Comparison of ENCODE assay signal across 8 cellular contexts in the genomic region with DNA sequence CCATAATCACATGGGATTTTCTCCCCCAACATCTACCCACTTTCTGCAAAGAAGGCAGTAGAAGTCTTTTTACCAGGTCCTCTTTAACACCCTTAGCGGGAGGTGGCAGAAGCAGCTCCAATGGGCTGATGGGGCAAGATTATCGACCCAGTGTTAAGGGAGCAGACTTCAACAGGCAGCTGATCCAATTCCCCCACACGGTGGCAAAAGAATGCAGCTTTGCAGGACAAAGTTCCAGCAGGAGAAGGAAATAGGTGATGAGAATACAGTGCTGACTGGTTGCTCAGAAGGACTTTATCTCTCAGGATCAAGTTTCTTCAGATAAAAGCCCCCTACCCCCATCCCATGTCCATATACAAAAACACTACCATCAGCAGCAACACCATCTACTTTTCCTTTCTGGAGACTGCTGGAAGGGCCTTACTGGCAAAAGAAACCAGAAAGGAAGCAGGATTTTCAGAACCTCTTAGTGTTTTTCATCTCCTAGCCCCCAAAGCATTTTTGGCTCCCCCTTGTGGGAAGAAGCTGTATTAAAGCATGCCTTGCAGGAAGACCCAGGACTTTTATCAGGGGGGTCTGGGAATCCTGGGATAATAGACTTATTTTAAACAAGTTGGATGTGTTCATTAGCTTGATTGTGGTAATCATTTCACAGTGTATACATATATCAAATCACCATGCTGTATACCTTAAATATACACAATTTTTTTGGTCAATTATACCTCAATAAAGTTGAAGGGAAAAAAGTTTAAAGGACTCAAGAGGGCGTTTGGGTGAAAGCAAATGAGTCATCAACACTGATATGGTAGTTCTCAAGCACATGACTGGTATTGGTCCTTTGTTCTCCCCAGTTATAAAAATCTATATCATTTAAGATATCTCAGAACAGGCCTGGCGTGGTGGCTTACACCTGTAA.
DNase-seq lines count a peak whose midpoint lies in the region; ATAC-seq, FAIRE-seq and TF ChIP-seq lines count a peak whose summit lies in the region.

No MANE protein-coding gene starts in this region.

- H3K27ac ChIP-seq in GM23248, result no peak overlapping the region
- no peak overlapping the region for H3K27ac ChIP-seq in SK-N-SH (ENCODE audit: low read depth in 2 of 2, low read length in 1 of 2)
- no peak overlapping the region for H3K27ac ChIP-seq in endothelial cell of umbilical vein (ENCODE audit: insufficient read depth, low read depth, low read length)

- H2AFZ ChIP-seq in GM23248 (no peak overlapping the region), SK-N-SH (ENCODE audit: low read depth) (no peak overlapping the region), endothelial cell of umbilical vein (ENCODE audit: low read depth, low read length) (no peak overlapping the region)

- H3K27me3 ChIP-seq in GM23248 (replicated peaks; ENCODE audit: insufficient read depth), result no peaks in the 10 kb centered on the region
- H3K27me3 ChIP-seq in SK-N-SH (ENCODE audit: insufficient read depth), result no peaks in the 10 kb centered on the region; the same call in 1 of the 2 replicates
- H3K27me3 ChIP-seq in endothelial cell of umbilical vein (ENCODE audit: control insufficient read depth in 2 of 2, insufficient read depth in 2 of 2, low read length in 2 of 2), result no peaks in the 10 kb centered on the region

- TF ChIP-seq CTCF in Calu3 (IDR thresholded peaks at IDR 0.05; ENCODE audit: unreplicated experiment) (peak; percentile 46), SK-N-SH (IDR thresholded peaks at IDR 0.05) (peak; percentile 79), endothelial cell of umbilical vein (IDR thresholded peaks at IDR 0.05; ENCODE audit: extremely low read depth in 1 of 2, insufficient read depth in 1 of 2, low read depth in 1 of 2, low read length in 2 of 2) (peak; percentile 36 to 47), nephron progenitor cell (IDR thresholded peaks at IDR 0.05) (peak; percentile 78)

- H3K9me2 ChIP-seq in GM23248 (ENCODE audit: insufficient read depth), result no peaks in the 10 kb centered on the region
- no peaks in the 10 kb centered on the region for H3K9me2 ChIP-seq in SK-N-SH

- H3K36me3 ChIP-seq in GM23248 (ENCODE audit: low read depth), result no peaks in the 10 kb centered on the region
- H3K36me3 ChIP-seq in SK-N-SH (replicated peaks in 1 of 2; ENCODE audit: control insufficient read depth in 1 of 2, insufficient read depth in 2 of 2, low read length in 1 of 2), result no peaks in the 10 kb centered on the region
- no peaks in the 10 kb centered on the region for H3K36me3 ChIP-seq in endothelial cell of umbilical vein (ENCODE audit: control insufficient read depth in 2 of 2, extremely low read depth in 1 of 2, insufficient read depth in 2 of 2, low read length in 2 of 2)

- H3F3A ChIP-seq in GM23248 (ENCODE audit: insufficient read depth) (no peaks in the 10 kb centered on the region), SK-N-SH (replicated peaks; ENCODE audit: insufficient read depth) (no peaks in the 10 kb centered on the region)

- no peaks in the 10 kb centered on the region for H3K79me2 ChIP-seq in GM23248 (ENCODE audit: insufficient read depth)
- H3K79me2 ChIP-seq in SK-N-SH (ENCODE audit: insufficient read depth), result no peaks in the 10 kb centered on the region
- no peaks in the 10 kb centered on the region for H3K79me2 ChIP-seq in endothelial cell of umbilical vein (ENCODE audit: control insufficient read depth, insufficient read depth, low read length)

- ATAC-seq in HG02678 (IDR thresholded peaks at IDR 0.05; ENCODE audit: unreplicated experiment), result no peak

- CTCF ChIA-PET in Calu3 (lab: Charles Lee) (interaction anchor here (0.6 to 1.8 kb wide), 9 partner anchors 11 to 187 kb away, joined by 3 to 24 read pairs (median 5); no protein-coding TSS in a partner anchor), SK-N-SH (lab: Yijun Ruan, JAX) (interaction anchor here (0.6 to 3.3 kb wide), 18 partner anchors 8 to 198 kb away, joined by 3 to 16 read pairs (median 5); no protein-coding TSS in a partner anchor), endothelial cell of umbilical vein (lab: Charles Lee) (interaction anchor here (0.6 to 1.5 kb wide), 9 partner anchors 11 to 1203 kb away, joined by 3 to 12 read pairs (median 4); no protein-coding TSS in a partner anchor)

- H3K27me3 Mint-ChIP-seq in Calu3 (ENCODE audit: unreplicated experiment), result no peaks in the 10 kb centered on the region
- no peaks in the 10 kb centered on the region for H3K27me3 Mint-ChIP-seq in nephron progenitor cell (ENCODE audit: low read depth, poor library complexity)

- no peak for TF ChIP-seq EP300 in SK-N-SH (IDR thresholded peaks at IDR 0.05; ENCODE audit: borderline replicate concordance in 1 of 2, low read depth in 1 of 2, low read length in 1 of 2)

- FAIRE-seq in endothelial cell of umbilical vein (lab: Jason Lieb, UNC), result peak; percentile 80

- dilution Hi-C loops in endothelial cell of umbilical vein (cut with MboI; ENCODE audit: extremely low pct_ligation_motif_present, low sequenced_read_pairs), result no loop called here

- H4K20me1 ChIP-seq in GM23248 (ENCODE audit: insufficient read depth) (no peaks in the 10 kb centered on the region), SK-N-SH (ENCODE audit: insufficient read depth) (no peaks in the 10 kb centered on the region), endothelial cell of umbilical vein (replicated peaks; ENCODE audit: control insufficient read depth, extremely low read depth, insufficient read depth, low read length) (no peaks in the 10 kb centered on the region)

- H3K4me1 ChIP-seq in GM23248 (ENCODE audit: insufficient read depth), result no peaks in the 10 kb centered on the region
- H3K4me1 ChIP-seq in SK-N-SH (ENCODE audit: control insufficient read depth in 1 of 2, insufficient read depth in 2 of 2, low read depth in 1 of 2, low read length in 1 of 2), result no peaks in the 10 kb centered on the region
- H3K4me1 ChIP-seq in endothelial cell of umbilical vein (ENCODE audit: control insufficient read depth, extremely low read depth, insufficient read depth, low read length), result no peaks in the 10 kb centered on the region

- H3K27ac Mint-ChIP-seq in Calu3 (ENCODE audit: unreplicated experiment) (no peak overlapping the region), nephron progenitor cell (peak overlapping the region; percentile 3)

- no TSS peak for BruUV-seq in Calu3 (replicated peaks; lab: Mats Ljungman, UMichigan)
- BruUV-seq in endothelial cell of umbilical vein (replicated peaks; lab: Mats Ljungman, UMichigan), result no TSS peak

- in situ Hi-C loops in GM23248 (cut with MboI), result no loop called here

- intact Hi-C loops in Calu3 (cut with micrococcal nuclease; ENCODE audit: unreplicated experiment), result loop anchor here (1.0 to 5.0 kb wide), 3 partner anchors 47 to 140 kb away; no protein-coding TSS in a partner anchor
- intact Hi-C loops in endothelial cell of umbilical vein (cut with micrococcal nuclease), result loop anchor here (2.0 kb wide), 1 partner anchor 46 kb away; no protein-coding TSS in a partner anchor

- H3K36me3 Mint-ChIP-seq in Calu3 (ENCODE audit: insufficient read depth, unreplicated experiment) (no peaks in the 10 kb centered on the region), nephron progenitor cell (ENCODE audit: low read depth) (peaks cover 37% of the 10 kb centered on the region)

- H3K4me2 ChIP-seq in GM23248 (ENCODE audit: unreplicated experiment) (no peak overlapping the region), SK-N-SH (no peak overlapping the region), endothelial cell of umbilical vein (ENCODE audit: insufficient read depth, low read length) (no peak overlapping the region)

- WGBS in GM23248 (ENCODE audit: low coverage in 1 of 2, low lambda C conversion rate in 2 of 2, missing lambda C conversion rate in 2 of 2), 2 experiments, result 23 to 55% methylated on average over 3 to 4 of the region's 5 CpGs
- 46% methylated on average over 5 of the region's 5 CpGs for WGBS in SK-N-SH (ENCODE audit: low lambda C conversion rate)

- POLR2A ChIA-PET in SK-N-SH (lab: Yijun Ruan, JAX), result no interaction called here
- POLR2A ChIA-PET in endothelial cell of umbilical vein (lab: Charles Lee), result no interaction called here

- H3K9me3 ChIP-seq in GM23248 (ENCODE audit: low read depth) (no peaks in the 10 kb centered on the region), SK-N-SH (no peaks in the 10 kb centered on the region), endothelial cell of umbilical vein (replicated peaks; ENCODE audit: control insufficient read depth, insufficient read depth, low read length) (no peaks in the 10 kb centered on the region)

- H3K9ac ChIP-seq in GM23248 (no peak overlapping the region), SK-N-SH (no peak overlapping the region), endothelial cell of umbilical vein (replicated peaks; ENCODE audit: extremely low read depth, insufficient read depth, low read length) (no peak overlapping the region)

- DNase-seq in Calu3 (peak; percentile 66), GM23248 (peak; percentile 28), SK-N-SH (peak; percentile 50), endothelial cell of umbilical vein (ENCODE audit: low read depth, low spot score) (peak; percentile 30), nephron progenitor cell (peak; percentile 67), amniotic stem cell (lab: John Stamatoyannopoulos, UW) (no peak), cortex of kidney (lab: John Stamatoyannopoulos, UW) (no peak)

- H3K9me3 Mint-ChIP-seq in Calu3 (ENCODE audit: low read depth, unreplicated experiment), result no peaks in the 10 kb centered on the region
- peaks cover 4% of the 10 kb centered on the region for H3K9me3 Mint-ChIP-seq in nephron progenitor cell

- H3K9me1 ChIP-seq in endothelial cell of umbilical vein (replicated peaks; ENCODE audit: control insufficient read depth, extremely low read depth, insufficient read depth, low read length), result no peaks in the 10 kb centered on the region

- no peak for TF ChIP-seq POLR2A in endothelial cell of umbilical vein (IDR thresholded peaks at IDR 0.05; ENCODE audit: low read depth, low read length)

- no peak overlapping the region for H3K4me3 Mint-ChIP-seq in Calu3 (ENCODE audit: low read depth, unreplicated experiment)
- H3K4me3 Mint-ChIP-seq in nephron progenitor cell, result no peak overlapping the region

- H3K4me1 Mint-ChIP-seq in Calu3 (ENCODE audit: low read depth, unreplicated experiment) (peaks cover 10% of the 10 kb centered on the region), nephron progenitor cell (peaks cover 20% of the 10 kb centered on the region)

- TF ChIP-seq RAD21 in SK-N-SH (IDR thresholded peaks at IDR 0.05; ENCODE audit: low read length), result peak; percentile 51

- H3K4me3 ChIP-seq in GM23248 (no peak overlapping the region), SK-N-SH (ENCODE audit: low read depth in 2 of 2, low read length in 1 of 2) (no peak overlapping the region; a peak in 1 of 4 replicates), endothelial cell of umbilical vein (replicated peaks in 1 of 3; ENCODE audit: insufficient read depth in 1 of 3, low read depth in 1 of 3, low read length in 3 of 3) (no peak overlapping the region)

TF ChIP-seq in SK-N-SH, 30 proteins besides CTCF, POLR2A, EP300 and RAD21:
- TF ChIP-seq YY1 (IDR thresholded peaks at IDR 0.05; ENCODE audit: low read depth) (no peak), SMC3 (IDR thresholded peaks at IDR 0.05; ENCODE audit: low read depth, low read length) (peak; percentile 46)

TF ChIP-seq in endothelial cell of umbilical vein, 7 proteins besides CTCF, POLR2A, EP300 and RAD21 (continues in another document):
- TF ChIP-seq EZH2 (IDR thresholded peaks at IDR 0.05; ENCODE audit: borderline replicate concordance, low read depth, low read length, severe bottlenecking) (no peak), POLR2AphosphoS5 (IDR thresholded peaks at IDR 0.05; ENCODE audit: insufficient read depth, low read depth, low read length) (no peak)

Comparison
In these comparisons a context has a peak if more than half of its experiments do, and no peak if none do; other contexts are left out.
1. DNase-seq: peak in Calu3 (single experiment), GM23248 (single experiment), SK-N-SH (single experiment), endothelial cell of umbilical vein (single experiment) and nephron progenitor cell (single experiment); none in amniotic stem cell (single experiment) and cortex of kidney (single experiment).
2. Peak in every context shown above with its lines, with median percentiles within 50 percentile points of each other: CTCF ChIP-seq.